Comparison of ENCODE assay signal across 8 cellular contexts in the genomic region with DNA sequence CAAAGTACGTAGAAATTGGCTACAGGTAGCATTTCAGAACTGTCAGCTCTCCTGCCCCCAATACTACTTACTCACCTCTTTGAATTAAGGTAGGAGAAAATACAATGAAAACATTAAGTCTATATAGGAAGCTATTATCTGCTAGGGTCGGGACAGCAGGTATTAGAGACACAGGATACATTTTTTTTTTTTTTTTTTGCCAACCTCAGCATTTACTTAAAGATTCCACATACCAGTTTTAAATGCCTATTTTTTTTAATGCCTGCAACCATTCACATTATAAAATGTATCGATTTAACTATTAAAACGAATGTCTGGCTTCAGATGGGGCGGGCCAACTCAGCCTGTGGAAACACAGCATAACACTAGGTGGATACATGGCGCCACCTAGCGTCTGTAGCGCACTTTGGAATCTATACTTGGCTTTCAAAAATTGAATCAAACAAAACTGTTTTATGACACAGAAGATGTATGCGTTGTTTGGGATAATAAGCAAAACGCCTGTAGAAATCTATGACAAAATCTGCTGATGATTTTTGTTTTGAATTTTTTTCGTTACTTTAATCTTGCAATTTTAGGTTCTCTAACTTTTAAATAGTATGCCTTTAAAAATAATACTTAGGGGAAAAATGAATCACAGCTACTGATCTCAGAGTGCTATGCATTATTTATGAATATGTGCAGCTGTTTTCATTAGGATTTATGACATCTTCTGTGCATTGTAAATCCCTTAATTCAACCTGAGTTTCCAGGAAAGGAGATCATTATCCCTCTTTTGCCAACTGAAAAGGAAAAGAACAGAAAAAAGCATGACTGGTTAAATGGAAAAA.
DNase-seq lines count a peak whose midpoint lies in the region; ATAC-seq, FAIRE-seq and TF ChIP-seq lines count a peak whose summit lies in the region.

No MANE protein-coding gene starts in this region.

- H3K27ac Mint-ChIP-seq in natural killer cell = no peak overlapping the region
- no peak overlapping the region for H3K27ac Mint-ChIP-seq in stimulated activated naive B cell treated with anti-CD40 and anti-IgM and Interleukin-4, amounts not matched to agents 10 μg/mL and 1 μg/mL and 100 μg/mL, for 72 hours

- H3K4me1 Mint-ChIP-seq in natural killer cell = no peaks in the 10 kb centered on the region
- no peaks in the 10 kb centered on the region for H3K4me1 Mint-ChIP-seq in stimulated activated naive B cell treated with anti-CD40 and anti-IgM and Interleukin-4, amounts not matched to agents 10 μg/mL and 1 μg/mL and 100 μg/mL, for 72 hours

- ATAC-seq in GM19468 (IDR thresholded peaks at IDR 0.05; ENCODE audit: extremely low read depth, unreplicated experiment) (peak; percentile 78), natural killer cell (peak; percentile 59 to 73 (median 62))
- ATAC-seq in stimulated activated naive B cell treated with anti-CD40 and anti-IgM and Interleukin-4, amounts not matched to agents 10 μg/mL and 1 μg/mL and 100 μg/mL, for 72 hours (replicated peaks) = peak; percentile 87 to 88

- FAIRE-seq in D721Med (lab: Jason Lieb, UNC) = no peak

- H3K4me3 ChIP-seq in NT2/D1 (ENCODE audit: insufficient read length, low read depth) (no peak overlapping the region), epithelial cell of proximal tubule (ENCODE audit: low read depth, low read length) (no peak overlapping the region)

- TF ChIP-seq CTCF in D721Med (IDR thresholded peaks at IDR 0.05; ENCODE audit: insufficient read depth, missing control alignments) (peak; percentile 96), epithelial cell of proximal tubule (conservative IDR thresholded peaks at IDR 0.05; ENCODE audit: low read depth, low read length) (peak; percentile 95), natural killer cell (IDR thresholded peaks at IDR 0.05) (peak; percentile 76)

- intact Hi-C loops in natural killer cell (cut with micrococcal nuclease) = loop anchor here (1.0 to 10.0 kb wide), 5 partner anchors 377 to 1324 kb away; no protein-coding TSS in a partner anchor

- H3K4me3 Mint-ChIP-seq in natural killer cell = no peak overlapping the region
- H3K4me3 Mint-ChIP-seq in stimulated activated naive B cell treated with anti-CD40 and anti-IgM and Interleukin-4, amounts not matched to agents 10 μg/mL and 1 μg/mL and 100 μg/mL, for 72 hours = no peak overlapping the region

- no peaks in the 10 kb centered on the region for H3K27me3 ChIP-seq in NT2/D1 (ENCODE audit: insufficient read depth, insufficient read length)

- DNase-seq in D721Med (ENCODE audit: insufficient read length, low spot score) = peak; percentile 39
- peak; percentile 60 for DNase-seq in HK-2 (ENCODE audit: unreplicated experiment)
- DNase-seq in NT2/D1 (ENCODE audit: low read depth, low spot score) = peak; percentile 51
- peak; percentile 26 for DNase-seq in activated CD8-positive, alpha-beta memory T cell treated with anti-CD3 and anti-CD28 coated beads, Interleukin-2, amount 50 U/mL, for 1 hour (ENCODE audit: extremely low read depth)
- no peak for DNase-seq in epithelial cell of proximal tubule (ENCODE audit: low read depth)
- DNase-seq in natural killer cell = peak; percentile 43
- peak; percentile 41 for DNase-seq in stimulated activated naive B cell treated with anti-CD40 and anti-IgM and Interleukin-4, amounts not matched to agents 10 μg/mL and 1 μg/mL and 100 μg/mL, for 72 hours

- H3K27me3 Mint-ChIP-seq in natural killer cell (ENCODE audit: low read depth in 2 of 2) = peaks cover 8 to 12% of the 10 kb centered on the region in 2 donors
- H3K27me3 Mint-ChIP-seq in stimulated activated naive B cell treated with anti-CD40 and anti-IgM and Interleukin-4, amounts not matched to agents 10 μg/mL and 1 μg/mL and 100 μg/mL, for 72 hours = peaks cover 27% of the 10 kb centered on the region in 2 donors

- H3K9me3 ChIP-seq in NT2/D1 (ENCODE audit: insufficient read depth, low read length) = no peaks in the 10 kb centered on the region

- no peaks in the 10 kb centered on the region for H3K4me1 ChIP-seq in NT2/D1 (ENCODE audit: insufficient read depth, insufficient read length)

- no peak overlapping the region for H3K9ac ChIP-seq in NT2/D1 (ENCODE audit: insufficient read length, low read depth)

- H3K36me3 ChIP-seq in NT2/D1 (ENCODE audit: insufficient read depth, insufficient read length, low read length) = no peaks in the 10 kb centered on the region

- no peaks in the 10 kb centered on the region for H3K36me3 Mint-ChIP-seq in natural killer cell
- H3K36me3 Mint-ChIP-seq in stimulated activated naive B cell treated with anti-CD40 and anti-IgM and Interleukin-4, amounts not matched to agents 10 μg/mL and 1 μg/mL and 100 μg/mL, for 72 hours = no peaks in the 10 kb centered on the region

- no peaks in the 10 kb centered on the region for H3K9me3 Mint-ChIP-seq in natural killer cell
- no peaks in the 10 kb centered on the region for H3K9me3 Mint-ChIP-seq in stimulated activated naive B cell treated with anti-CD40 and anti-IgM and Interleukin-4, amounts not matched to agents 10 μg/mL and 1 μg/mL and 100 μg/mL, for 72 hours
